Comparison of ENCODE assay signal across 17 cellular contexts in the genomic region with DNA sequence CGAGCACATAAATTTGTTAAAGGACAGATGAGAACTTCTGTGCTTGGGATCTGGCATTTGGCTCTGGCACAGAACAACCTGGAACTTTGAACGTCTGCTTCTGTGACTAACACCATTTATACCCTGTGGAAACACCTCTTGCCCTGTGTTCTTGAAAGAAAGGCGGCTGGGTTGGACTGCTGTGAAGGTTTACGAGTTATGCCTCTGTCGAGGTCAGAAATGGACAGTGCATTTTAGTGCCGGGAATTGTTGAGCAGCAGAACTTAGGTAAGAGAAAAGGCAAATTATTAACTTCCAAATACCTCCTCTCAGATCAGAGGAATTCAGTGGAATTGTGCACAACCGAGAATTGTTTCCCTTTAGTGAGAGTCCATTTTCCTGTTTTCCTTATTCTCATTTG. TPM values are rescaled to one million over a fixed set of nuclear protein-coding genes. Genes with fewer than 3 reads are reported as not detected.
DNase-seq lines count a peak whose midpoint lies in the region; ATAC-seq and TF ChIP-seq lines count a peak whose summit lies in the region.
"Had no signal": no experiment of that assay in that cellular context is flagged by ENCODE, and none has a peak within 500 bp of the region (broad histone marks: within the 10 kb centered on the region; RNA-seq: fewer than 3 reads in every experiment).

No MANE protein-coding gene starts in this region.

- H3K9me3 ChIP-seq in colonic mucosa = no peaks in the 10 kb centered on the region
- H3K9me3 ChIP-seq in mucosa of descending colon = no peaks in the 10 kb centered on the region
- H3K9me3 ChIP-seq: HAP-1 had no signal

- peak overlapping the region; percentile 61 for H3K27ac ChIP-seq in colonic mucosa
- H3K27ac ChIP-seq: SK-N-MC had no signal

- H3K9ac ChIP-seq in colonic mucosa (ENCODE audit: low read depth in 2 of 2, low read length in 2 of 2) = no peak overlapping the region

- no peaks in the 10 kb centered on the region for H3K36me3 ChIP-seq in colonic mucosa
- H3K36me3 ChIP-seq in mucosa of descending colon (ENCODE audit: low read depth) = no peaks in the 10 kb centered on the region
- H3K36me3 ChIP-seq: HAP-1 had no signal

- intact Hi-C loops in colonic mucosa (cut with DNase I) (no loop called here), mucosa of descending colon (cut with DNase I, micrococcal nuclease) (no loop called here)

- no peaks in the 10 kb centered on the region for H3K27me3 ChIP-seq in colonic mucosa

- H3K4me3 ChIP-seq in colonic mucosa = no peak overlapping the region
- H3K4me3 ChIP-seq in mucosa of descending colon = no peak overlapping the region
- H3K4me3 ChIP-seq: HAP-1, K562, SK-N-MC had no signal

- peak; percentile 69 for DNase-seq in colonic mucosa
- peak; percentile 79 for DNase-seq in kidney tubule cell (ENCODE audit: low spot score)
- peak in 1 of 3 donors; percentile 71 for DNase-seq in mucosa of descending colon
- DNase-seq in activated CD8-positive, alpha-beta memory T cell treated with anti-CD3 and anti-CD28 coated beads, Interleukin-2, amount 50 U/mL, for 48 hours = no peak
- no peak for DNase-seq in NCI-H146 treated with DMSO at 0.1 percent for 48 hours (lab: John Stamatoyannopoulos, UW; ENCODE audit: unreplicated experiment)
- DNase-seq in stimulated activated CD4-positive, alpha-beta T cell treated with anti-CD3 and anti-CD28 coated beads, Interleukin-2, amount 100 ng/mL, for 48 hours = no peak
- DNase-seq: CD4-positive, CD25-positive, alpha-beta regulatory T cell; NCI-H146; NCI-H2107; NCI-H2227 treated with DMSO at 0.1 percent for 48 hours; NCI-H524 had no signal

- TF ChIP-seq CTCF in colonic mucosa (IDR thresholded peaks at IDR 0.05) = no peak
- no peak for TF ChIP-seq CTCF in mucosa of descending colon (IDR thresholded peaks at IDR 0.05)

- ATAC-seq in mucosa of descending colon = peak; percentile 97
- ATAC-seq in HG02852 (IDR thresholded peaks at IDR 0.05; ENCODE audit: unreplicated experiment) = no peak
- ATAC-seq: K562, Panc1, Right ventricle myocardium inferior had no signal

- no peaks in the 10 kb centered on the region for H3K4me1 ChIP-seq in colonic mucosa
- H3K4me1 ChIP-seq in mucosa of descending colon (ENCODE audit: low read depth) = peaks cover 4% of the 10 kb centered on the region
- H3K4me1 ChIP-seq: HAP-1 had no signal

RNA-seq across cellular contexts. Expression of a gene that starts 14.1 kb away (rescaled TPM):
- total RNA-seq in colonic mucosa (10 to 100 TPM; 26.1 to 36.1 TPM), mucosa of descending colon (10 to 100 TPM; 25.6 to 36.4 (median 30.6) TPM)

RNA-seq across cellular contexts. Expression of a gene that starts 18.6 kb away (rescaled TPM):
- 10 to 100 TPM; 17.1 to 30.3 TPM for total RNA-seq in colonic mucosa
- total RNA-seq in mucosa of descending colon = 10 to 100 TPM; 19.0 to 38.6 (median 34.8) TPM

Comparison
In these comparisons a context has a peak if more than half of its experiments do, and no peak if none do; other contexts are left out.
1. DNase-seq: peak in colonic mucosa (single experiment) and kidney tubule cell (single experiment); none in activated CD8-positive, alpha-beta memory T cell treated with anti-CD3 and anti-CD28 coated beads, Interleukin-2, amount 50 U/mL, for 48 hours (single experiment), NCI-H146 treated with DMSO at 0.1 percent for 48 hours (single experiment) and stimulated activated CD4-positive, alpha-beta T cell treated with anti-CD3 and anti-CD28 coated beads, Interleukin-2, amount 100 ng/mL, for 48 hours (0 of 2).